ENCODE assay signal across 12 cellular contexts in genomic region chr2:237254911-237255578, GRCh38.
DNase-seq lines count a peak whose midpoint lies in the region; TF ChIP-seq lines count a peak whose summit lies in the region.
"Had no signal": no experiment of that assay in that cellular context is flagged by ENCODE, and none has a peak within 500 bp of the region (broad histone marks: within the 10 kb centered on the region; RNA-seq: fewer than 3 reads in every experiment).

No MANE protein-coding gene starts in this region.

- CTCF ChIA-PET in GM10248 (lab: Yijun Ruan, JAX), result interaction anchor here (1.1 kb wide), 1 partner anchor 14 kb away, joined by 3 read pairs; no protein-coding TSS in a partner anchor

- peak overlapping the region; percentile 80 for H3K27ac ChIP-seq in suprapubic skin
- H3K27ac ChIP-seq: hepatocyte had no signal

- H3K4me3 ChIP-seq in HFF-Myc (replicated peaks; ENCODE audit: low read depth, low read length) (no peak overlapping the region), suprapubic skin (no peak overlapping the region)
- H3K4me3 ChIP-seq: coronary artery, hepatocyte, mucosa of descending colon had no signal

- no peak for TF ChIP-seq CTCF in HFF-Myc (IDR thresholded peaks at IDR 0.05; ENCODE audit: low read depth, low read length, missing control alignments)
- no peak for TF ChIP-seq CTCF in suprapubic skin (IDR thresholded peaks at IDR 0.05)
- no peak for TF ChIP-seq CTCF in GM10248 (IDR thresholded peaks at IDR 0.05; ENCODE audit: control extremely low read depth, extremely low read depth, low read depth, missing control alignments)

- no peaks in the 10 kb centered on the region for H3K36me3 ChIP-seq in suprapubic skin

- H3K9me3 ChIP-seq in suprapubic skin, result no peaks in the 10 kb centered on the region
- H3K9me3 ChIP-seq: mucosa of descending colon had no signal

- H3K4me1 ChIP-seq in suprapubic skin, result peaks cover 35% of the 10 kb centered on the region

- peak; percentile 71 for DNase-seq in HFF-Myc (ENCODE audit: extremely low read depth, low read depth)
- peak; percentile 88 for DNase-seq in amniotic epithelial cell (ENCODE audit: low read depth)
- peak; percentile 74 for DNase-seq in glomerular visceral epithelial cell (ENCODE audit: extremely low spot score)
- no peak for DNase-seq in suprapubic skin (ENCODE audit: low spot score in 2 of 2)
- no peak for DNase-seq in GM10248 (ENCODE audit: extremely low spot score)
- no peak for DNase-seq in SKM-1 treated with dmso at 0.1 percent for 144 hours (lab: John Stamatoyannopoulos, UW; ENCODE audit: unreplicated experiment)
- no peak for DNase-seq in Ammon's horn (ENCODE audit: low spot score)
- DNase-seq: DMS 273 treated with DMSO at 0.1 percent for 48 hours, mucosa of descending colon, SIG-M5 had no signal

- POLR2A ChIA-PET in GM10248 (lab: Yijun Ruan, JAX), result no interaction called here

- TF ChIP-seq POLR2A in suprapubic skin (IDR thresholded peaks at IDR 0.05), result no peak

- 76% methylated on average over 2 of the region's 2 CpGs for WGBS in suprapubic skin

- no peaks in the 10 kb centered on the region for H3K27me3 ChIP-seq in suprapubic skin
- H3K27me3 ChIP-seq: hepatocyte had no signal

- TF ChIP-seq EP300 in suprapubic skin (IDR thresholded peaks at IDR 0.05), result no peak

Comparison
In these comparisons a context has a peak if more than half of its experiments do, and no peak if none do; other contexts are left out.
1. DNase-seq: peak in HFF-Myc (single experiment), amniotic epithelial cell (single experiment) and glomerular visceral epithelial cell (single experiment); none in suprapubic skin (0 of 2), GM10248 (single experiment), SKM-1 treated with dmso at 0.1 percent for 144 hours (single experiment) and Ammon's horn (single experiment).